In genomic region chr18:74278058-74278457, GRCh38 we compare ENCODE assay signal across 1 cellular context.
TF ChIP-seq lines count a peak whose summit lies in the region.

No MANE protein-coding gene starts in this region.

TF ChIP-seq in liver, 16 proteins besides CTCF, POLR2A, EP300 and RAD21 (continued from another document):
- TF ChIP-seq REST (IDR thresholded peaks at IDR 0.05) (no peak), NR2F2 (IDR thresholded peaks at IDR 0.05) (no peak), TAF1 (conservative IDR thresholded peaks at IDR 0.05) (no peak), EGR1 (IDR thresholded peaks at IDR 0.05; ENCODE audit: low read depth in 2 of 2) (no peak)
